In the genomic region with DNA sequence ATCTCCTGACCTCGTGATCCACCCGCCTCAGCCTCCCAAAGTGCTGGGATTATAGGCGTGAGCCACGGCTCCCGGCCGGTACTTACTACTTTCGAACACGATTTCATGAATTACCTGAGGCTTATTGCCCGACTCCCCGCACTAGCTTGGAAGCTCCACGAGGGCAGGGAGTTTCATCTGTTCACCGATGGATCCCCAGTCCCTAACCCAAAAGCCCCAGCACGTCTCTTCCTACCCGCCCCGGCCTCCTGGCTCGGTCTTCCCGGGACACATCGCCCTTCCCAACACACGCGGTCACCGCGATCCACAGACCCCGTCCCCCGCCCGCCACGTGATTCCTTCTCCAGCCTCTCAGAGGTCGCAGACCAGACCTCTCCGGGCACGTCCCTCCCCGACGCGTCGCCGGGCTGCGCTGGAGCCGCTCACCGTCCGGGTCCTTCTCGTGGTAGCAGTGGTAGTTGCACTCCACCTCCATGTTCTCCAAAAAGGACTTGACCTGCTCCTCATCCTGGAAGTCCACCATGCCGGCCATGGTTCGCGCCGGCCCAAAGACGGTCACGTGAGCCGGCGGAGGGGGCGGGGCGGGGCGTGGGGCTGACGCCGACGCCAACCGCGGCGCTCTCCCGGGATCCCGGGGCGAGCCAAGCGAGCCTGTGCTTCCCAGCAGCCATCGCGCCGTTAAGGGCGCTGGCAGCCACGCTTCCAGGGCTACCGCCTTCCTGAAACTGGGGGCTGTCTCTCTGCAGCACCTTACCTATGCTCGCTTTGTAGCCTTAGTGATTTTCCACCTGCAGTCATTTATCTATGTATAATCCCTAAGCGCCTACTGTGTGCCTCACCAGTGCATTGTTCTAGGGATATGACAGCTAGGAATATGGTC, we compare ENCODE assay signal across 8 cellular contexts. TPM values are rescaled to one million over a fixed set of nuclear protein-coding genes. Genes with fewer than 3 reads are reported as not detected.
DNase-seq lines count a peak whose midpoint lies in the region; ATAC-seq and TF ChIP-seq lines count a peak whose summit lies in the region.

COA7 (minus strand) TSS at position 553 of the 880 bp plus-strand sequence; CDS start at position 532, 21 bp downstream.

- intact Hi-C loops in T-helper 1 cell treated with Interleukin-12 subunit alpha and Interleukin-12 subunit beta and Interleukin-4 antibody, amounts not matched to agents 30 ng/mL and 1 ng/mL, for 36 hours (cut with micrococcal nuclease), result loop anchor here (1.0 kb wide), 3 partner anchors 28 to 332 kb away; partner anchors contain the start of genes CC2D1B, ZYG11A and ZYG11B
- intact Hi-C loops in left cardiac atrium (cut with DNase I) (loop anchor here in 1 of 2 donors (10.0 kb wide), 1 partner anchor 227 kb away; the partner anchor contains the start of genes ECHDC2 and SCP2), posterior cingulate gyrus (cut with DNase I) (loop anchor here (2.0 to 10.0 kb wide), 3 partner anchors 29 to 643 kb away; partner anchors contain the start of genes BTF3L4, CC2D1B, TXNDC12 and ZYG11B), upper lobe of right lung (cut with DNase I) (no loop called here)

- peak within 1 kb of the TSS; percentile 87 for H3K4me3 ChIP-seq in upper lobe of right lung

- DNase-seq in ELR (ENCODE audit: low read depth) (peak; percentile 89), HEK293T (ENCODE audit: extremely low spot score) (peak; percentile 85), NCI-H128 (lab: John Stamatoyannopoulos, UW; ENCODE audit: unreplicated experiment) (peak; percentile 65), amniotic stem cell (lab: John Stamatoyannopoulos, UW) (peak; percentile 51), left cardiac atrium (peak; percentile 91), posterior cingulate gyrus (peak; percentile 75 to 98 (median 84)), upper lobe of right lung (peak; percentile 95)

- ATAC-seq in left cardiac atrium (peak; percentile 92 to 93), upper lobe of right lung (peak; percentile 94)

- CTCF ChIA-PET in HEK293T (lab: Yijun Ruan, JAX), result interaction anchor here (2.4 kb wide), 1 partner anchor 12 kb away, joined by 9 read pairs; no protein-coding TSS in a partner anchor

- H3K4me1 ChIP-seq in upper lobe of right lung, result peaks cover 12% of the 10 kb centered on the region

- no peak for TF ChIP-seq CTCF in upper lobe of right lung (IDR thresholded peaks at IDR 0.05)

- no peaks in the 10 kb centered on the region for H3K36me3 ChIP-seq in upper lobe of right lung

- no peaks in the 10 kb centered on the region for H3K27me3 ChIP-seq in upper lobe of right lung

- H3K27ac ChIP-seq in upper lobe of right lung, result peak within 1 kb of the TSS; percentile 80

- POLR2A ChIA-PET in HEK293T (lab: Yijun Ruan, JAX), result interaction anchor here (0.6 to 2.0 kb wide), 7 partner anchors 9 to 294 kb away, joined by 3 to 9 read pairs (median 3); partner anchors contain the start of genes ORC1, PRPF38A, TUT4 and ZYG11A

- no peaks in the 10 kb centered on the region for H3K9me3 ChIP-seq in upper lobe of right lung

TF ChIP-seq in HEK293T, 16 proteins besides CTCF, POLR2A, EP300 and RAD21:
- no peak for TF ChIP-seq TARDBP (IDR thresholded peaks at IDR 0.05)
- TF ChIP-seq HDGF (IDR thresholded peaks at IDR 0.05; ENCODE audit: borderline replicate concordance), result no peak
- TF ChIP-seq L3MBTL2 (conservative IDR thresholded peaks at IDR 0.05), result peak; percentile 100
- 0 out of 2 replicates have a peak, but pooled peaks have one; percentile 13 for TF ChIP-seq ELF4 (IDR thresholded peaks at IDR 0.05)
- TF ChIP-seq LEF1 (IDR thresholded peaks at IDR 0.05; ENCODE audit: borderline replicate concordance), result no peak
- TF ChIP-seq FOXM1 (IDR thresholded peaks at IDR 0.05; ENCODE audit: borderline replicate concordance), result no peak
- TF ChIP-seq ZNF384 (IDR thresholded peaks at IDR 0.05), result no peak

RNA-seq across cellular contexts. Expression of gene COA7, which starts in this region (rescaled TPM):
- total RNA-seq in T-helper 1 cell treated with Interleukin-12 subunit alpha and Interleukin-12 subunit beta and Interleukin-4 antibody, amounts not matched to agents 30 ng/mL and 1 ng/mL, for 36 hours, result 16.1 and 17.2 TPM in 2 replicates
- total RNA-seq in left cardiac atrium (10 to 100 TPM; 15.3 to 24.3 TPM), upper lobe of right lung (17.9 TPM)

Comparison
In these comparisons a context has a peak if more than half of its experiments do, and no peak if none do; other contexts are left out.
1. Peak in every context shown above with its lines: DNase-seq, ATAC-seq, H3K4me3 ChIP-seq and H3K27ac ChIP-seq.